ENCODE assay signal across 8 cellular contexts in the genomic region with DNA sequence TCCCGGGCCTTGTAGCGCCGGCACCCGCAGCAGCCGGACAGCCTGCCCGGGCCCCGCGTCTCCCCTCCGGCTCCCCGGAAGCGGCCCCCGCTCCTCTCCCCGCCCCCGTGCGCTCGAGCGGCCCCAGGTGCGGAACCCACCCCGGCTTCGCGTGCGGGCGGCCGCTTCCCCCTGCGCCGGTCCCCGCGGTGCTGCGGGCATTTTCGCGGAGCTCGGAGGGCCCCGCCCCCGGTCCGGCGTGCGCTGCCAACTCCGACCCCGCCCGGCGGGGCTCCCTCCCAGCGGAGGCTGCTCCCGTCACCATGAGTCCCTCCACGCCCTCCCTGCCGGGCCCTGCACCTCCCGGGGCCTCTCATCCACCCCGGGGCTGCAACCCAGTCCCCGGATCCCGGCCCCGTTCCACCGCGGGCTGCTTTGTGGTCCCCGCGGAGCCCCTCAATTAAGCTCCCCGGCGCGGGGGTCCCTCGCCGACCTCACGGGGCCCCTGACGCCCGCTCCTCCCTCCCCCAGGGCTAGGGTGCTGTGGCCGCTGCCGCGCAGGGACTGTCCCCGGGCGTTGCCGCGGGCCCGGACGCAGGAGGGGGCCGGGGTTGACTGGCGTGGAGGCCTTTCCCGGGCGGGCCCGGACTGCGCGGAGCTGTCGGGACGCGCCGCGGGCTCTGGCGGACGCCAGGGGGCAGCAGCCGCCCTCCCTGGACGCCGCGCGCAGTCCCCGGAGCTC.
A peak's percentile ranks its signal among the peaks of the same experiment; 100 is the strongest.
DNase-seq lines count a peak whose midpoint lies in the region; ATAC-seq and TF ChIP-seq lines count a peak whose summit lies in the region.

No MANE protein-coding gene starts in this region.

- intact Hi-C loops in activated CD4-positive, alpha-beta memory T cell treated with anti-CD3 and anti-CD28 coated beads for 36 hours (cut with micrococcal nuclease) = loop anchor here (2.0 to 10.0 kb wide), 10 partner anchors 45 to 635 kb away; no protein-coding TSS in a partner anchor

- H3K27ac Mint-ChIP-seq in activated CD4-positive, alpha-beta memory T cell treated with anti-CD3 and anti-CD28 coated beads for 36 hours = peak overlapping the region; percentile 99
- peak overlapping the region; percentile 75 to 82 for H3K27ac Mint-ChIP-seq in effector memory CD8-positive, alpha-beta T cell

- H3K36me3 Mint-ChIP-seq in activated CD4-positive, alpha-beta memory T cell treated with anti-CD3 and anti-CD28 coated beads for 36 hours = peaks cover 25% of the 10 kb centered on the region
- peaks cover 43% of the 10 kb centered on the region for H3K36me3 Mint-ChIP-seq in effector memory CD8-positive, alpha-beta T cell (ENCODE audit: insufficient read depth)

- peak overlapping the region; percentile 89 for H3K4me3 Mint-ChIP-seq in activated CD4-positive, alpha-beta memory T cell treated with anti-CD3 and anti-CD28 coated beads for 36 hours
- peak overlapping the region; percentile 86 to 87 for H3K4me3 Mint-ChIP-seq in effector memory CD8-positive, alpha-beta T cell

- peaks cover 58% of the 10 kb centered on the region for H3K4me1 ChIP-seq in mononuclear cell (ENCODE audit: insufficient read depth, low read length)

- H3K9me3 Mint-ChIP-seq in activated CD4-positive, alpha-beta memory T cell treated with anti-CD3 and anti-CD28 coated beads for 36 hours = no peaks in the 10 kb centered on the region
- H3K9me3 Mint-ChIP-seq in effector memory CD8-positive, alpha-beta T cell = no peaks in the 10 kb centered on the region

- H3K9me3 ChIP-seq in mononuclear cell (ENCODE audit: low read depth, low read length) = no peaks in the 10 kb centered on the region

- H3K27me3 Mint-ChIP-seq in activated CD4-positive, alpha-beta memory T cell treated with anti-CD3 and anti-CD28 coated beads for 36 hours = peaks cover 5% of the 10 kb centered on the region
- H3K27me3 Mint-ChIP-seq in effector memory CD8-positive, alpha-beta T cell = no peaks in the 10 kb centered on the region

- peak; percentile 33 for TF ChIP-seq CTCF in AG09319 (IDR thresholded peaks at IDR 0.05; ENCODE audit: low read depth, low read length)

- no peaks in the 10 kb centered on the region for H3K27me3 ChIP-seq in mononuclear cell (ENCODE audit: insufficient read depth, low read length)

- H3K4me3 ChIP-seq in mononuclear cell (ENCODE audit: low read length) = peak overlapping the region; percentile 64

- CTCF ChIA-PET in activated CD4-positive, alpha-beta memory T cell treated with anti-CD3 and anti-CD28 coated beads for 36 hours (lab: Charles Lee) = interaction anchor here (0.6 to 7.5 kb wide), 39 partner anchors 11 to 951 kb away, joined by 3 to 120 read pairs (median 5); a partner anchor contains a TSS

- no peak for DNase-seq in AG09319 (ENCODE audit: extremely low read depth, low read depth)
- peak; percentile 64 for DNase-seq in NCI-H526 treated with DMSO at 0.1 percent for 48 hours (lab: John Stamatoyannopoulos, UW)
- peak; percentile 84 for DNase-seq in activated CD4-positive, alpha-beta memory T cell treated with anti-CD3 and anti-CD28 coated beads for 36 hours
- DNase-seq in effector memory CD8-positive, alpha-beta T cell = peak; percentile 63 to 70 (median 69)
- peak; percentile 45 to 56 for DNase-seq in stimulated activated CD8-positive, alpha-beta memory T cell treated with anti-CD3 and anti-CD28 coated beads, Interleukin-4, amount 100 ng/mL, for 4 hours (ENCODE audit: low read depth in 2 of 2, low spot score in 1 of 2)

- peaks cover 45% of the 10 kb centered on the region for H3K4me1 Mint-ChIP-seq in activated CD4-positive, alpha-beta memory T cell treated with anti-CD3 and anti-CD28 coated beads for 36 hours (ENCODE audit: low read depth)
- H3K4me1 Mint-ChIP-seq in effector memory CD8-positive, alpha-beta T cell (ENCODE audit: low read depth in 2 of 2) = peaks cover 24 to 30% of the 10 kb centered on the region in 2 donors

- peak; percentile 26 for ATAC-seq in GM18873 (IDR thresholded peaks at IDR 0.05; ENCODE audit: low FRiP score, unreplicated experiment)
- peak; percentile 51 for ATAC-seq in HG03097 (IDR thresholded peaks at IDR 0.05; ENCODE audit: low FRiP score, unreplicated experiment)
- peak; percentile 49 for ATAC-seq in effector memory CD8-positive, alpha-beta T cell (replicated peaks)

- POLR2A ChIA-PET in activated CD4-positive, alpha-beta memory T cell treated with anti-CD3 and anti-CD28 coated beads for 36 hours (lab: Charles Lee) = interaction anchor here (0.8 to 8.7 kb wide), 27 partner anchors 8 to 510 kb away, joined by 3 to 267 read pairs (median 5); a partner anchor contains a TSS
